In the genomic region with DNA sequence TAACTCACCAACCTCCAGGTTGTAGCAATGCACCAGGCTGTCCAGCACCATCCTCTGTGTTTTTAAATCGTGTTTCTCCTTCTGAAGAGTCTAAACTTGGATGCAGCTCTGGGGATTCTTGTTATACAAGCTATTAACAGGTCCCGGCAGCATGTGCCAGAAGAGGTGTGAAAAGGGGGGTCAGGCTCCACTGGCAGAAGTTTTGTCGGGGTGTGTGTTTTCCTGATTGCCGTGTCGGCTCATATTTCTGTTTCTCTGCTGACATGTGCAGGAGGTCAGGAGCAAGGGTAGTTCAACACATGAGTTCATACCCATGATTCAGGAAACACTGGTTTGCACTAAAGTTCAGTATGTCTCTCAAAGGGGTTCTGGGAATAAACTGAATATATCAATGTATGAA, we compare ENCODE assay signal across 23 cellular contexts.
"Had no signal": no experiment of that assay in that cellular context is flagged by ENCODE, and none has a peak within 500 bp of the region (broad histone marks: within the 10 kb centered on the region; RNA-seq: fewer than 3 reads in every experiment).

No MANE protein-coding gene starts in this region.

- H3K27ac Mint-ChIP-seq: IgD-negative memory B cell had no signal

- H3K36me3 Mint-ChIP-seq: IgD-negative memory B cell had no signal

- H3K9ac ChIP-seq: KMS-11, SK-N-SH had no signal

- H3K9me3 ChIP-seq: SK-N-SH had no signal

- H3K4me3 Mint-ChIP-seq: IgD-negative memory B cell had no signal

- H3K27ac ChIP-seq: HL-60, KMS-11 had no signal

- H3K4me3 ChIP-seq: K562 had no signal

- ATAC-seq: K562 had no signal

- DNase-seq: Kasumi-1, MV-4-11, NCI-H1048, NCI-H1105 treated with DMSO at 0.1 percent for 48 hours, NCI-H1417 treated with DMSO at 0.1 percent for 48 hours, NCI-H146, NCI-H1694 treated with DMSO at 0.1 percent for 48 hours, NCI-H1930, NCI-H2171, NCI-H226, NCI-H446, NCI-H510A, NCI-H524 treated with DMSO at 0.1 percent for 48 hours, NCI-H774, Right ventricle myocardium superior, RPMI8226, SIG-M5, SK-N-SH, SW 1271 had no signal

- H3K4me1 Mint-ChIP-seq: IgD-negative memory B cell had no signal

- H3K4me2 ChIP-seq: KMS-11, SK-N-SH had no signal
